Comparison of ENCODE assay signal across 1 cellular context in genomic region chr11:61587951-61588695, GRCh38.
TF ChIP-seq lines count a peak whose summit lies in the region.

No MANE protein-coding gene starts in this region.

TF ChIP-seq in H1, 55 proteins besides CTCF, POLR2A, EP300 and RAD21 (continued from another document):
- TF ChIP-seq SIX5 (IDR thresholded peaks at IDR 0.05; ENCODE audit: low read depth, low read length) (no peak), ASH2L (IDR thresholded peaks at IDR 0.05; ENCODE audit: low read length) (peak; percentile 24), BACH1 (IDR thresholded peaks at IDR 0.05; ENCODE audit: low read length) (no peak), EGR1 (IDR thresholded peaks at IDR 0.05; ENCODE audit: borderline replicate concordance, low read depth, low read length) (no peak), NRF1 (IDR thresholded peaks at IDR 0.05; ENCODE audit: low read depth, low read length) (no peak), RFX5 (IDR thresholded peaks at IDR 0.05; ENCODE audit: borderline replicate concordance, low read depth, low read length) (no peak), KDM5A (IDR thresholded peaks at IDR 0.05; ENCODE audit: low read length) (no peak), CHD1 (IDR thresholded peaks at IDR 0.05; ENCODE audit: low read depth, low read length) (no peak), CTBP2 (IDR thresholded peaks at IDR 0.05; ENCODE audit: borderline replicate concordance, insufficient read depth, insufficient read length, low read length) (no peak), BRCA1 (IDR thresholded peaks at IDR 0.05; ENCODE audit: low read depth, low read length) (no peak), TEAD4 (IDR thresholded peaks at IDR 0.05; ENCODE audit: low read depth, low read length) (no peak), PHF8 (conservative IDR thresholded peaks at IDR 0.05; ENCODE audit: low read depth, low read length) (no peak), SRF (IDR thresholded peaks at IDR 0.05; ENCODE audit: low read depth, low read length) (no peak), MAX (IDR thresholded peaks at IDR 0.05) (0 out of 2 replicates have a peak, but pooled peaks have one; percentile 8), SIN3A (conservative IDR thresholded peaks at IDR 0.05 in 1 of 2, IDR thresholded peaks at IDR 0.05 in 1 of 2; ENCODE audit: low read depth in 1 of 2, low read length in 2 of 2) (peak; percentile 39 to 43; a peak in 1 of 4 replicates), KDM4A (IDR thresholded peaks at IDR 0.05; ENCODE audit: low read depth, low read length, severe bottlenecking) (peak; percentile 88), CHD2 (IDR thresholded peaks at IDR 0.05; ENCODE audit: low read length) (no peak), CBX5 (IDR thresholded peaks at IDR 0.05; ENCODE audit: low read depth, low read length) (no peak)
